In genomic region chr2:145199052-145199451, GRCh38 we compare ENCODE assay signal across 1 cellular context.
TF ChIP-seq lines count a peak whose summit lies in the region.

No MANE protein-coding gene starts in this region.

TF ChIP-seq in IMR-90, 13 proteins besides CTCF, POLR2A, EP300 and RAD21:
- TF ChIP-seq MAFK (IDR thresholded peaks at IDR 0.05; ENCODE audit: low read depth, low read length) (no peak), ELK1 (IDR thresholded peaks at IDR 0.05; ENCODE audit: borderline replicate concordance, low read depth, low read length) (no peak), CHD1 (IDR thresholded peaks at IDR 0.05; ENCODE audit: low read depth, low read length) (no peak), FOS (IDR thresholded peaks at IDR 0.05; ENCODE audit: low read depth, low read length) (no peak), MXI1 (IDR thresholded peaks at IDR 0.05; ENCODE audit: borderline replicate concordance, low read depth, low read length) (no peak), SMC3 (IDR thresholded peaks at IDR 0.05; ENCODE audit: low read depth, low read length) (no peak), RCOR1 (IDR thresholded peaks at IDR 0.05; ENCODE audit: insufficient replicate concordance, low read length) (no peak), RFX5 (IDR thresholded peaks at IDR 0.05; ENCODE audit: low read depth, low read length) (no peak), NFE2L2 (IDR thresholded peaks at IDR 0.05; ENCODE audit: low read depth, low read length) (no peak), BHLHE40 (IDR thresholded peaks at IDR 0.05; ENCODE audit: low read depth, low read length) (no peak), CEBPB (IDR thresholded peaks at IDR 0.05; ENCODE audit: low read depth, low read length) (no peak), MAZ (IDR thresholded peaks at IDR 0.05; ENCODE audit: borderline replicate concordance, low read depth, low read length) (no peak), USF2 (IDR thresholded peaks at IDR 0.05; ENCODE audit: low read depth, low read length) (no peak)
